18 cellular contexts compared by ENCODE assay signal in genomic region chr14:103296987-103297386, GRCh38. TPM values are rescaled to one million over a fixed set of nuclear protein-coding genes. Genes with fewer than 3 reads are reported as not detected.
DNase-seq lines count a peak whose midpoint lies in the region; ATAC-seq and TF ChIP-seq lines count a peak whose summit lies in the region.
"Had no signal": no experiment of that assay in that cellular context is flagged by ENCODE, and none has a peak within 500 bp of the region (broad histone marks: within the 10 kb centered on the region; RNA-seq: fewer than 3 reads in every experiment).

No MANE protein-coding gene starts in this region.

- no peaks in the 10 kb centered on the region for H3K36me3 Mint-ChIP-seq in GM23338 (ENCODE audit: low read depth)

- intact Hi-C loops in adrenal gland (cut with DNase I): no loop called here

- H3K4me3 ChIP-seq in AG10803 (ENCODE audit: low read length): no peak overlapping the region
- no peak overlapping the region for H3K4me3 ChIP-seq in GM23338
- no peak overlapping the region for H3K4me3 ChIP-seq in WERI-Rb-1 (ENCODE audit: low read depth, low read length)
- no peak overlapping the region for H3K4me3 ChIP-seq in adrenal gland
- H3K4me3 ChIP-seq: heart right ventricle, psoas muscle, suprapubic skin had no signal

- no peaks in the 10 kb centered on the region for H4K20me1 ChIP-seq in GM23338 (replicated peaks; ENCODE audit: insufficient read depth)

- H2AFZ ChIP-seq in GM23338: no peak overlapping the region

- H3K27ac ChIP-seq in GM23338 (ENCODE audit: low read depth): no peak overlapping the region
- peak overlapping the region; percentile 53; the same call in 1 of the 2 replicates for H3K27ac ChIP-seq in WERI-Rb-1
- H3K27ac ChIP-seq in adrenal gland: no peak overlapping the region
- H3K27ac ChIP-seq: heart right ventricle, psoas muscle, suprapubic skin had no signal

- H3K9me2 ChIP-seq in GM23338 (ENCODE audit: insufficient read depth): no peaks in the 10 kb centered on the region

- H3K36me3 ChIP-seq in GM23338 (ENCODE audit: insufficient read depth): no peaks in the 10 kb centered on the region
- no peaks in the 10 kb centered on the region for H3K36me3 ChIP-seq in WERI-Rb-1
- H3K36me3 ChIP-seq in adrenal gland (replicated peaks in 1 of 2): no peaks in the 10 kb centered on the region
- H3K36me3 ChIP-seq: heart right ventricle, suprapubic skin had no signal

- 78 to 87% (median 83%) methylated on average over 12 of the region's 12 CpGs for WGBS in adrenal gland, 4 donors

- peaks cover 15% of the 10 kb centered on the region for H3K27me3 Mint-ChIP-seq in GM23338 (ENCODE audit: insufficient read depth, low read depth, poor library complexity)

- no peak overlapping the region for H3K27ac Mint-ChIP-seq in GM23338

- no peaks in the 10 kb centered on the region for H3F3A ChIP-seq in GM23338 (replicated peaks; ENCODE audit: low read depth)

- no peak for TF ChIP-seq POLR2A in adrenal gland (IDR thresholded peaks at IDR 0.05)

- H3K4me3 Mint-ChIP-seq in GM23338: no peak overlapping the region

- DNase-seq in AG10803 (ENCODE audit: low read depth) (no peak), GM23338 (ENCODE audit: low spot score) (peak; percentile 54), WERI-Rb-1 (peak; percentile 93), left kidney (ENCODE audit: low read depth, low spot score) (peak; percentile 47), adrenal gland (no peak), NCI-H226 (no peak), NCI-H146 (lab: John Stamatoyannopoulos, UW) (no peak)
- DNase-seq in activated CD8-positive, alpha-beta memory T cell treated with anti-CD3 and anti-CD28 coated beads for 24 hours: no peak
- DNase-seq: activated CD4-positive, CD25-positive, alpha-beta regulatory T cell; effector CD8-positive, alpha-beta T cell; EL; heart right ventricle; NCI-H446; psoas muscle; SIG-M5; stimulated activated CD4-positive, alpha-beta T cell treated with anti-CD3 and anti-CD28 coated beads, Interleukin-12 subunit alpha, Interleukin-12 subunit beta, amount 100 ng/mL, for 4 hours; T-helper 2 cell had no signal

- 0 out of 2 replicates have a peak, but pooled peaks have one; percentile 2 for TF ChIP-seq CTCF in AG10803 (conservative IDR thresholded peaks at IDR 0.05; ENCODE audit: low read length)
- TF ChIP-seq CTCF in GM23338 (conservative IDR thresholded peaks at IDR 0.05; ENCODE audit: low read depth in 2 of 2): peak; percentile 38 to 39
- peak; percentile 64 for TF ChIP-seq CTCF in WERI-Rb-1 (IDR thresholded peaks at IDR 0.05; ENCODE audit: low read depth, low read length)
- no peak for TF ChIP-seq CTCF in adrenal gland (IDR thresholded peaks at IDR 0.05)

- H3K4me1 Mint-ChIP-seq in GM23338: peaks cover 6% of the 10 kb centered on the region

- H3K9me3 Mint-ChIP-seq in GM23338: no peaks in the 10 kb centered on the region; the same call in 2 of the 3 replicates

- H3K4me2 ChIP-seq in GM23338: no peak overlapping the region

- peak; percentile 67 for ATAC-seq in GM23338
- ATAC-seq: heart right ventricle, psoas muscle had no signal

- H3K27me3 ChIP-seq in GM23338 (ENCODE audit: insufficient read depth): no peaks in the 10 kb centered on the region
- H3K27me3 ChIP-seq in WERI-Rb-1 (ENCODE audit: insufficient read depth, low read depth, severe bottlenecking): no peaks in the 10 kb centered on the region
- no peaks in the 10 kb centered on the region for H3K27me3 ChIP-seq in adrenal gland

- H3K9me3 ChIP-seq in WERI-Rb-1 (ENCODE audit: severe bottlenecking) (no peaks in the 10 kb centered on the region), adrenal gland (replicated peaks in 1 of 3) (no peaks in the 10 kb centered on the region)
- H3K9me3 ChIP-seq: heart right ventricle, psoas muscle, suprapubic skin had no signal

- H3K79me2 ChIP-seq in GM23338 (replicated peaks; ENCODE audit: insufficient read depth): no peaks in the 10 kb centered on the region

- H3K4me1 ChIP-seq in GM23338 (ENCODE audit: insufficient read depth) (no peaks in the 10 kb centered on the region), adrenal gland (replicated peaks in 1 of 2) (peaks cover 0 to 2% of the 10 kb centered on the region in 2 donors)
- H3K4me1 ChIP-seq: heart right ventricle, psoas muscle, suprapubic skin had no signal

TF ChIP-seq in GM23338, 12 proteins besides CTCF, POLR2A, EP300 and RAD21 (continues in another document):
- TF ChIP-seq EZH2 (IDR thresholded peaks at IDR 0.05; ENCODE audit: low read depth, unreplicated experiment): no peak
- TF ChIP-seq ZNF331 (CRISPR knock-in tag; IDR thresholded peaks at IDR 0.05; ENCODE audit: low read depth): no peak
- no peak for TF ChIP-seq JUNB (IDR thresholded peaks at IDR 0.05; ENCODE audit: unreplicated experiment)
- no peak for TF ChIP-seq EZH2phosphoT487 (IDR thresholded peaks at IDR 0.05; ENCODE audit: unreplicated experiment)
- TF ChIP-seq, protein P1, sequence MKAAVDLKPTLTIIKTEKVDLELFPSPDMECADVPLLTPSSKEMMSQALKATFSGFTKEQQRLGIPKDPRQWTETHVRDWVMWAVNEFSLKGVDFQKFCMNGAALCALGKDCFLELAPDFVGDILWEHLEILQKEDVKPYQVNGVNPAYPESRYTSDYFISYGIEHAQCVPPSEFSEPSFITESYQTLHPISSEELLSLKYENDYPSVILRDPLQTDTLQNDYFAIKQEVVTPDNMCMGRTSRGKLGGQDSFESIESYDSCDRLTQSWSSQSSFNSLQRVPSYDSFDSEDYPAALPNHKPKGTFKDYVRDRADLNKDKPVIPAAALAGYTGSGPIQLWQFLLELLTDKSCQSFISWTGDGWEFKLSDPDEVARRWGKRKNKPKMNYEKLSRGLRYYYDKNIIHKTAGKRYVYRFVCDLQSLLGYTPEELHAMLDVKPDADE (IDR thresholded peaks at IDR 0.05): no peak
- no peak for TF ChIP-seq CREB1 (CRISPR knock-in tag; IDR thresholded peaks at IDR 0.05; ENCODE audit: low read depth)
- no peak for TF ChIP-seq NANOG (IDR thresholded peaks at IDR 0.05; ENCODE audit: borderline replicate concordance)
- TF ChIP-seq, protein P2, sequence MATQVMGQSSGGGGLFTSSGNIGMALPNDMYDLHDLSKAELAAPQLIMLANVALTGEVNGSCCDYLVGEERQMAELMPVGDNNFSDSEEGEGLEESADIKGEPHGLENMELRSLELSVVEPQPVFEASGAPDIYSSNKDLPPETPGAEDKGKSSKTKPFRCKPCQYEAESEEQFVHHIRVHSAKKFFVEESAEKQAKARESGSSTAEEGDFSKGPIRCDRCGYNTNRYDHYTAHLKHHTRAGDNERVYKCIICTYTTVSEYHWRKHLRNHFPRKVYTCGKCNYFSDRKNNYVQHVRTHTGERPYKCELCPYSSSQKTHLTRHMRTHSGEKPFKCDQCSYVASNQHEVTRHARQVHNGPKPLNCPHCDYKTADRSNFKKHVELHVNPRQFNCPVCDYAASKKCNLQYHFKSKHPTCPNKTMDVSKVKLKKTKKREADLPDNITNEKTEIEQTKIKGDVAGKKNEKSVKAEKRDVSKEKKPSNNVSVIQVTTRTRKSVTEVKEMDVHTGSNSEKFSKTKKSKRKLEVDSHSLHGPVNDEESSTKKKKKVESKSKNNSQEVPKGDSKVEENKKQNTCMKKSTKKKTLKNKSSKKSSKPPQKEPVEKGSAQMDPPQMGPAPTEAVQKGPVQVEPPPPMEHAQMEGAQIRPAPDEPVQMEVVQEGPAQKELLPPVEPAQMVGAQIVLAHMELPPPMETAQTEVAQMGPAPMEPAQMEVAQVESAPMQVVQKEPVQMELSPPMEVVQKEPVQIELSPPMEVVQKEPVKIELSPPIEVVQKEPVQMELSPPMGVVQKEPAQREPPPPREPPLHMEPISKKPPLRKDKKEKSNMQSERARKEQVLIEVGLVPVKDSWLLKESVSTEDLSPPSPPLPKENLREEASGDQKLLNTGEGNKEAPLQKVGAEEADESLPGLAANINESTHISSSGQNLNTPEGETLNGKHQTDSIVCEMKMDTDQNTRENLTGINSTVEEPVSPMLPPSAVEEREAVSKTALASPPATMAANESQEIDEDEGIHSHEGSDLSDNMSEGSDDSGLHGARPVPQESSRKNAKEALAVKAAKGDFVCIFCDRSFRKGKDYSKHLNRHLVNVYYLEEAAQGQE (IDR thresholded peaks at IDR 0.05; ENCODE audit: unreplicated experiment): no peak
- TF ChIP-seq POLR2AphosphoS5 (IDR thresholded peaks at IDR 0.05; ENCODE audit: low read depth): no peak
- no peak for TF ChIP-seq ZNF114 (CRISPR knock-in tag; IDR thresholded peaks at IDR 0.05)

RNA-seq across cellular contexts. Expression of gene EIF5, which starts 37.0 kb away (rescaled TPM):
- total RNA-seq in GM23338 (2014; rRNA removed; shearing (Covaris generic)): 177 and 194 TPM in 2 replicates
- polyA plus RNA-seq in GM23338 (2016; fragmentation: Nextera tagmentation; extraction: Ambion mirVana) (476 and 634 TPM in 2 replicates), adrenal gland (100 to 1,000 TPM in 1 of 3 donors, 10 to 100 TPM in 2; 35.7 to 316 (median 49.1) TPM)
- 100 to 1,000 TPM; 165 to 555 (median 260) TPM for total RNA-seq in adrenal gland

Comparison
In these comparisons a context has a peak if more than half of its experiments do, and no peak if none do; other contexts are left out.
1. DNase-seq: peak in GM23338 (single experiment), WERI-Rb-1 (single experiment) and left kidney (single experiment); none in AG10803 (single experiment), adrenal gland (0 of 7), activated CD8-positive, alpha-beta memory T cell treated with anti-CD3 and anti-CD28 coated beads for 24 hours (single experiment), NCI-H226 (single experiment) and NCI-H146 (single experiment).
2. CTCF ChIP-seq: peak in AG10803 (single experiment), GM23338 (2 of 2) and WERI-Rb-1 (single experiment); none in adrenal gland (0 of 6).